ENCODE assay signal across 16 cellular contexts in the genomic region with DNA sequence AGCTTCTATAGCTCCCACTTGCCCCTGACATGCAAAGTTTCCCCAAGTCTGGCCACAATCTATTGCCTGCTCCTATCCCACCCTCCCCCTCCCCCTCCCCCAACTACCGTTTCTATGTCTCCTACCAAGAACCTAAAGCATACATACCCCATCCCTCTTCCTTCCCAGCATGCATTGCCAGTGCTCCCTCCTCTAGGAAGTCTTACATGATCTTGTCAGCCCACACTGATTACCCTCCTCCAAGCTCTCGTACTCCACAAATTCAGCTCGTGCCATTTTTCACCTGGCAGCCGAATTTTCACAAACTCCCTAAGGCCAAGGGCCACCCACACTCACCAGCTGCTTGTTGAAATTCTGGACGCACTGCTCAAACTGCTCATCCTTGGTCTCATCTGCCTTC. TPM values are rescaled to one million over a fixed set of nuclear protein-coding genes. Genes with fewer than 3 reads are reported as not detected.
DNase-seq lines count a peak whose midpoint lies in the region; ATAC-seq and TF ChIP-seq lines count a peak whose summit lies in the region.
"Had no signal": no experiment of that assay in that cellular context is flagged by ENCODE, and none has a peak within 500 bp of the region (broad histone marks: within the 10 kb centered on the region; RNA-seq: fewer than 3 reads in every experiment).

No MANE protein-coding gene starts in this region.

- peaks cover 0 to 40% (median 23%) of the 10 kb centered on the region in 11 experiments; a peak in 14 of 22 replicates for H3K36me3 ChIP-seq in BLaER1 treated with 17β-estradiol and CSF1 and Interleukin-3, amounts not matched to agents 10 nM and 100 nM
- H3K36me3 ChIP-seq: lower lobe of right lung, MG63 had no signal

- H4K20me1 ChIP-seq in BLaER1 treated with 17β-estradiol and CSF1 and Interleukin-3, amounts not matched to agents 10 nM and 100 nM, result peaks cover 0 to 97% (median 56%) of the 10 kb centered on the region in 11 experiments; a peak in 17 of 22 replicates

- H3K36me3 Mint-ChIP-seq in T-helper 17 cell (ENCODE audit: low read depth), result peaks cover 2% of the 10 kb centered on the region
- peaks cover 6% of the 10 kb centered on the region for H3K36me3 Mint-ChIP-seq in osteocyte (ENCODE audit: unreplicated experiment)

- peak overlapping the region in 6 of 11 experiments; percentile 52 to 98 (median 74); a peak in 9 of 22 replicates for H3K27ac ChIP-seq in BLaER1 treated with 17β-estradiol and CSF1 and Interleukin-3, amounts not matched to agents 10 nM and 100 nM
- H3K27ac ChIP-seq in dorsolateral prefrontal cortex, result peak overlapping the region in 58 of 59 donors; percentile 65 to 99 (median 90)
- H3K27ac ChIP-seq: lower lobe of right lung had no signal

- peak overlapping the region in 3 of 11 experiments; percentile 58 to 84 (median 63); a peak in 5 of 22 replicates for H3K9ac ChIP-seq in BLaER1 treated with 17β-estradiol and CSF1 and Interleukin-3, amounts not matched to agents 10 nM and 100 nM

- DNase-seq in T-helper 17 cell (no peak), dorsolateral prefrontal cortex (no peak), osteocyte (ENCODE audit: extremely low spot score, unreplicated experiment) (no peak), glomerular visceral epithelial cell (ENCODE audit: extremely low spot score) (no peak), Right ventricle myocardium inferior (ENCODE audit: missing footprints) (no peak), cerebellum (ENCODE audit: low spot score) (no peak)
- DNase-seq: EL, glutamatergic neuron, lower lobe of right lung, MG63, NCI-H774 had no signal

- no peak overlapping the region for H3K4me3 ChIP-seq in BLaER1 treated with 17β-estradiol and CSF1 and Interleukin-3, amounts not matched to agents 10 nM and 100 nM
- H3K4me3 ChIP-seq in dorsolateral prefrontal cortex, result peak overlapping the region in 3 of 59 donors; percentile 21 to 61 (median 46)
- H3K4me3 ChIP-seq: esophagus muscularis mucosa, lower lobe of right lung, MG63, SJSA1 had no signal

- no peaks in the 10 kb centered on the region for H3K9me3 Mint-ChIP-seq in osteocyte (ENCODE audit: unreplicated experiment)

- ATAC-seq in T-helper 17 cell, result no peak
- no peak for ATAC-seq in Right ventricle myocardium inferior
- no peak for ATAC-seq in GM21423 (IDR thresholded peaks at IDR 0.05; ENCODE audit: unreplicated experiment)
- ATAC-seq: activated CD4-positive, CD25-positive, alpha-beta regulatory T cell treated with anti-CD3 and anti-CD28 coated beads, Interleukin-2, amount 50 U/mL, for 24 hours; lower lobe of right lung had no signal

- intact Hi-C loops in dorsolateral prefrontal cortex (cut with DNase I), result no loop called here
- intact Hi-C loops in Right ventricle myocardium inferior (cut with DNase I), result no loop called here

- no peaks in the 10 kb centered on the region for H3K27me3 ChIP-seq in BLaER1 treated with 17β-estradiol and CSF1 and Interleukin-3, amounts not matched to agents 10 nM and 100 nM
- H3K27me3 ChIP-seq in dorsolateral prefrontal cortex, result no peaks in the 10 kb centered on the region
- H3K27me3 ChIP-seq: esophagus muscularis mucosa, MG63, SJSA1 had no signal

- H3K4me3 Mint-ChIP-seq in T-helper 17 cell, result peak overlapping the region; percentile 63
- no peak overlapping the region for H3K4me3 Mint-ChIP-seq in osteocyte (ENCODE audit: unreplicated experiment)

- H3K4me2 ChIP-seq in BLaER1 treated with 17β-estradiol and CSF1 and Interleukin-3, amounts not matched to agents 10 nM and 100 nM, result peak overlapping the region in 9 of 11 experiments; percentile 95 to 99 (median 98); a peak in 10 of 22 replicates

- TF ChIP-seq CTCF in dorsolateral prefrontal cortex (IDR thresholded peaks at IDR 0.05 in 54 of 56, conservative IDR thresholded peaks at IDR 0.05 in 2 of 56; ENCODE audit: low read depth in 1 of 56, partially characterized antibody in 56 of 56) (no peak), osteocyte (IDR thresholded peaks at IDR 0.05) (no peak)

- H3K27me3 Mint-ChIP-seq in T-helper 17 cell, result no peaks in the 10 kb centered on the region
- H3K27me3 Mint-ChIP-seq in osteocyte (ENCODE audit: unreplicated experiment), result no peaks in the 10 kb centered on the region

- H3K4me1 ChIP-seq in BLaER1 treated with 17β-estradiol and CSF1 and Interleukin-3, amounts not matched to agents 10 nM and 100 nM, result peaks cover 68 to 96% (median 91%) of the 10 kb centered on the region in 10 experiments

- H3K9me3 ChIP-seq in BLaER1 treated with 17β-estradiol and CSF1 and Interleukin-3, amounts not matched to agents 10 nM and 100 nM (replicated peaks in 1 of 11), result no peaks in the 10 kb centered on the region
- H3K9me3 ChIP-seq in T-helper 17 cell (ENCODE audit: control insufficient read depth, low read length, poor library complexity, severe bottlenecking), result no peaks in the 10 kb centered on the region
- H3K9me3 ChIP-seq: esophagus muscularis mucosa, lower lobe of right lung, MG63 had no signal

- H3K27ac Mint-ChIP-seq in T-helper 17 cell, result peak overlapping the region; percentile 94
- H3K27ac Mint-ChIP-seq in osteocyte (ENCODE audit: unreplicated experiment), result peak overlapping the region; percentile 19

- H3K4me1 Mint-ChIP-seq in T-helper 17 cell, result peaks cover 51% of the 10 kb centered on the region
- peaks cover 71% of the 10 kb centered on the region for H3K4me1 Mint-ChIP-seq in osteocyte (ENCODE audit: unreplicated experiment)

RNA-seq across cellular contexts. Expression of gene BIN1, which starts 30.7 kb away (rescaled TPM):
- total RNA-seq in T-helper 17 cell (100 to 1,000 TPM; 132 to 133 TPM), dorsolateral prefrontal cortex (100 to 1,000 TPM; 151 to 703 (median 290) TPM), osteocyte (101 TPM in 2 replicates), Right ventricle myocardium inferior (17.9 TPM), cerebellum (43.7 TPM)
